In genomic region chr7:29214056-29214455, GRCh38 we compare ENCODE assay signal across 28 cellular contexts. TPM values are rescaled to one million over a fixed set of nuclear protein-coding genes. Genes with fewer than 3 reads are reported as not detected.
"Had no signal": no experiment of that assay in that cellular context is flagged by ENCODE, and none has a peak within 500 bp of the region (broad histone marks: within the 10 kb centered on the region; RNA-seq: fewer than 3 reads in every experiment).

No MANE protein-coding gene starts in this region.

- DNase-seq: activated B cell treated with CpG ODN at 0.5 μM for 24 hours; activated CD4-positive, alpha-beta memory T cell treated with anti-CD3 and anti-CD28 coated beads for 36 hours; activated CD4-positive, alpha-beta T cell treated with anti-CD3 and anti-CD28 coated beads for 48 hours; activated CD8-positive, alpha-beta memory T cell treated with anti-CD3 and anti-CD28 coated beads, Interleukin-2, amount 10 ng/mL, durations not matched to agents 7 days and 5 days; activated CD8-positive, alpha-beta memory T cell treated with anti-CD3 and anti-CD28 coated beads, Interleukin-2, amount 50 U/mL, for 4 hours; activated CD8-positive, alpha-beta T cell treated with anti-CD3 and anti-CD28 coated beads, Interleukin-2, amount 10 ng/mL, durations not matched to agents 7 days and 5 days; activated effector memory CD4-positive, alpha-beta T cell treated with anti-CD3 and anti-CD28 coated beads, Interleukin-2, amount 50 U/mL, for 16 hours; activated naive CD4-positive, alpha-beta T cell treated with anti-CD3 and anti-CD28 coated beads for 36 hours; activated naive CD8-positive, alpha-beta T cell treated with anti-CD3 and anti-CD28 coated beads for 36 hours; activated naive CD8-positive, alpha-beta T cell treated with anti-CD3 and anti-CD28 coated beads, Interleukin-2, amount 50 U/mL, for 24 hours; activated T-cell treated with anti-CD3 and anti-CD28 coated beads, Interleukin-2, amount 50 U/mL, for 1 hour; activated T-cell treated with anti-CD3 and anti-CD28 coated beads, Interleukin-2, amount 50 U/mL, for 48 hours; adrenal gland; amygdala; aorta; body of pancreas; caudate nucleus; cortex of kidney; dermis blood vessel endothelial cell; effector CD4-positive, alpha-beta T cell; effector memory CD8-positive, alpha-beta T cell; esophagus squamous epithelium; foreskin melanocyte; T-helper 1 cell; T-helper 17 cell; T1000; WERI-Rb-1 had no signal

RNA-seq across cellular contexts. Expression of gene CHN2, which starts 19.5 kb away (rescaled TPM):
- total RNA-seq: activated naive CD4-positive, alpha-beta T cell treated with anti-CD3 and anti-CD28 coated beads for 36 hours; activated T-helper 1 cell treated with anti-CD3 and anti-CD28 coated beads, Interleukin-12 subunit alpha, Interleukin-12 subunit beta, Interleukin-2, Interleukin-4 antibody, amounts not matched to agents 30 ng/mL and 10 ng/mL and 1 ng/mL, durations not matched to agents 14 hours and 24 hours and 36 hours had no signal
